16 cellular contexts compared by ENCODE assay signal in genomic region chr9:17627641-17628040, GRCh38. TPM values are rescaled to one million over a fixed set of nuclear protein-coding genes. Genes with fewer than 3 reads are reported as not detected.
A peak's percentile ranks its signal among the peaks of the same experiment; 100 is the strongest.
DNase-seq lines count a peak whose midpoint lies in the region; ATAC-seq and TF ChIP-seq lines count a peak whose summit lies in the region.
"Had no signal": no experiment of that assay in that cellular context is flagged by ENCODE, and none has a peak within 500 bp of the region (broad histone marks: within the 10 kb centered on the region; RNA-seq: fewer than 3 reads in every experiment).

No MANE protein-coding gene starts in this region.

- no peak overlapping the region for H3K4me3 ChIP-seq in MG63
- H3K4me3 ChIP-seq in astrocyte of the cerebellum (ENCODE audit: low read depth, low read length) = no peak overlapping the region
- H3K4me3 ChIP-seq: GM12878, left lung, transverse colon had no signal

- H3K27ac Mint-ChIP-seq in CD14-positive monocyte = no peak overlapping the region
- H3K27ac Mint-ChIP-seq in activated CD4-positive, alpha-beta T cell treated with anti-CD3 and anti-CD28 coated beads, Interleukin-2, amount 10 ng/mL, durations not matched to agents 24 days and 14 days = no peak overlapping the region
- H3K27ac Mint-ChIP-seq: endodermal cell; naive thymus-derived CD8-positive, alpha-beta T cell had no signal

- H3K4me1 Mint-ChIP-seq in CD14-positive monocyte = no peaks in the 10 kb centered on the region
- H3K4me1 Mint-ChIP-seq in activated CD4-positive, alpha-beta T cell treated with anti-CD3 and anti-CD28 coated beads, Interleukin-2, amount 10 ng/mL, durations not matched to agents 24 days and 14 days = no peaks in the 10 kb centered on the region
- H3K4me1 Mint-ChIP-seq: endodermal cell; naive thymus-derived CD8-positive, alpha-beta T cell had no signal

- in situ Hi-C loops in astrocyte of the cerebellum (cut with HindIII; ENCODE audit: low sequenced_read_pairs) = no loop called here

- TF ChIP-seq CTCF in astrocyte of the cerebellum (IDR thresholded peaks at IDR 0.05; ENCODE audit: low read depth, low read length, missing control alignments) (no peak), CD14-positive monocyte (IDR thresholded peaks at IDR 0.05) (no peak)

- ATAC-seq in HG03025 (IDR thresholded peaks at IDR 0.05; ENCODE audit: low FRiP score, unreplicated experiment) (no peak), GM18498 (IDR thresholded peaks at IDR 0.05; ENCODE audit: unreplicated experiment) (no peak)
- ATAC-seq: GM12878; left lung; naive thymus-derived CD8-positive, alpha-beta T cell had no signal

- H3K27me3 Mint-ChIP-seq in CD14-positive monocyte (ENCODE audit: low read depth in 3 of 3) = no peaks in the 10 kb centered on the region
- H3K27me3 Mint-ChIP-seq in activated CD4-positive, alpha-beta T cell treated with anti-CD3 and anti-CD28 coated beads, Interleukin-2, amount 10 ng/mL, durations not matched to agents 24 days and 14 days = no peaks in the 10 kb centered on the region

- no peaks in the 10 kb centered on the region for H3K36me3 ChIP-seq in MG63
- H3K36me3 ChIP-seq: left lung, transverse colon had no signal

- no peaks in the 10 kb centered on the region for H3K36me3 Mint-ChIP-seq in CD14-positive monocyte
- H3K36me3 Mint-ChIP-seq in activated CD4-positive, alpha-beta T cell treated with anti-CD3 and anti-CD28 coated beads, Interleukin-2, amount 10 ng/mL, durations not matched to agents 24 days and 14 days (ENCODE audit: low read depth) = no peaks in the 10 kb centered on the region
- H3K36me3 Mint-ChIP-seq: naive thymus-derived CD8-positive, alpha-beta T cell had no signal

- intact Hi-C loops in CD14-positive monocyte (cut with micrococcal nuclease) = no loop called here
- intact Hi-C loops in activated CD4-positive, alpha-beta T cell treated with anti-CD3 and anti-CD28 coated beads, Interleukin-2, amount 10 ng/mL, durations not matched to agents 24 days and 14 days (cut with micrococcal nuclease) = no loop called here

- peak; percentile 33 for DNase-seq in D341Med (ENCODE audit: low spot score)
- peak; percentile 33 for DNase-seq in MG63
- DNase-seq in NCI-H2196 (lab: John Stamatoyannopoulos, UW; ENCODE audit: unreplicated experiment) = peak; percentile 61
- peak; percentile 9 for DNase-seq in astrocyte of the cerebellum (ENCODE audit: low read depth)
- no peak for DNase-seq in CD14-positive monocyte (ENCODE audit: low spot score)
- no peak for DNase-seq in activated CD4-positive, alpha-beta T cell treated with anti-CD3 and anti-CD28 coated beads, Interleukin-2, amount 10 ng/mL, durations not matched to agents 24 days and 14 days
- DNase-seq: activated gamma-delta T cell; endodermal cell; left lung; naive thymus-derived CD8-positive, alpha-beta T cell; NCI-H526; SIG-M5; transverse colon had no signal

- no peaks in the 10 kb centered on the region for H3K27me3 ChIP-seq in MG63
- H3K27me3 ChIP-seq: left lung, transverse colon had no signal

- H3K4me3 Mint-ChIP-seq in CD14-positive monocyte = no peak overlapping the region
- H3K4me3 Mint-ChIP-seq in activated CD4-positive, alpha-beta T cell treated with anti-CD3 and anti-CD28 coated beads, Interleukin-2, amount 10 ng/mL, durations not matched to agents 24 days and 14 days = no peak overlapping the region
- H3K4me3 Mint-ChIP-seq: endodermal cell; naive thymus-derived CD8-positive, alpha-beta T cell had no signal

- peaks cover 0 to 6% (median 2%) of the 10 kb centered on the region in 7 donors for H3K9me3 Mint-ChIP-seq in CD14-positive monocyte
- peaks cover 4% of the 10 kb centered on the region for H3K9me3 Mint-ChIP-seq in activated CD4-positive, alpha-beta T cell treated with anti-CD3 and anti-CD28 coated beads, Interleukin-2, amount 10 ng/mL, durations not matched to agents 24 days and 14 days
- H3K9me3 Mint-ChIP-seq: endodermal cell had no signal

- no peaks in the 10 kb centered on the region for H3K9me3 ChIP-seq in MG63
- H3K9me3 ChIP-seq: left lung, transverse colon had no signal

RNA-seq across cellular contexts. Expression of gene SH3GL2, which starts 48.8 kb away (rescaled TPM):
- total RNA-seq in MG63 (2014; rRNA removed; shearing (Covaris generic); ENCODE audit: low replicate concordance) = not detected in 2 replicates
- not detected for polyA plus RNA-seq in CD14-positive monocyte
- total RNA-seq in activated CD4-positive, alpha-beta T cell treated with anti-CD3 and anti-CD28 coated beads, Interleukin-2, amount 10 ng/mL, durations not matched to agents 24 days and 14 days = not detected in 2 replicates
- total RNA-seq: GM12878; naive thymus-derived CD8-positive, alpha-beta T cell had no signal
- polyA plus RNA-seq: GM12878; naive thymus-derived CD8-positive, alpha-beta T cell had no signal

Comparison
In these comparisons a context has a peak if more than half of its experiments do, and no peak if none do; other contexts are left out.
1. DNase-seq: peak in D341Med (single experiment), MG63 (single experiment), NCI-H2196 (single experiment) and astrocyte of the cerebellum (single experiment); none in CD14-positive monocyte (single experiment) and activated CD4-positive, alpha-beta T cell treated with anti-CD3 and anti-CD28 coated beads, Interleukin-2, amount 10 ng/mL, durations not matched to agents 24 days and 14 days (single experiment).